Comparison of ENCODE assay signal across 9 cellular contexts in genomic region chr9:129486496-129487306, GRCh38.
A peak's percentile ranks its signal among the peaks of the same experiment; 100 is the strongest.
DNase-seq lines count a peak whose midpoint lies in the region; ATAC-seq and TF ChIP-seq lines count a peak whose summit lies in the region.
"Had no signal": no experiment of that assay in that cellular context is flagged by ENCODE, and none has a peak within 500 bp of the region (broad histone marks: within the 10 kb centered on the region; RNA-seq: fewer than 3 reads in every experiment).

No MANE protein-coding gene starts in this region.

- peaks cover 3% of the 10 kb centered on the region for H3K36me3 Mint-ChIP-seq in activated T-cell treated with anti-CD3 and anti-CD28 coated beads, Interleukin-2, amount 50 U/mL, for 4 hours (ENCODE audit: insufficient read depth)

- peak overlapping the region in 1 of 59 donors; percentile 67 for H3K4me3 ChIP-seq in dorsolateral prefrontal cortex
- H3K4me3 ChIP-seq in mucosa of stomach (ENCODE audit: low read length) = no peak overlapping the region
- no peak overlapping the region for H3K4me3 ChIP-seq in uterus

- no peaks in the 10 kb centered on the region for H3K27me3 Mint-ChIP-seq in activated T-cell treated with anti-CD3 and anti-CD28 coated beads, Interleukin-2, amount 50 U/mL, for 4 hours (ENCODE audit: low read depth)

- peak overlapping the region; percentile 24 for H3K9ac ChIP-seq in mucosa of stomach (ENCODE audit: low read length)

- H3K9me3 ChIP-seq in mucosa of stomach (ENCODE audit: control insufficient read depth, low read length) (no peaks in the 10 kb centered on the region), uterus (no peaks in the 10 kb centered on the region)

- no peak for DNase-seq in activated T-cell treated with anti-CD3 and anti-CD28 coated beads, Interleukin-2, amount 50 U/mL, for 4 hours
- DNase-seq in activated T-cell treated with anti-CD3 and anti-CD28 coated beads for 4 hours = no peak
- DNase-seq in dorsolateral prefrontal cortex = no peak
- peak; percentile 80 to 84 for DNase-seq in uterus
- no peak for DNase-seq in NOMO-1 treated with dmso at 0.1 percent for 144 hours (lab: John Stamatoyannopoulos, UW; ENCODE audit: unreplicated experiment)
- DNase-seq: DMS79 treated with DMSO at 0.1 percent for 48 hours had no signal

- peaks cover 72% of the 10 kb centered on the region for H3K4me1 ChIP-seq in mucosa of stomach (ENCODE audit: control insufficient read depth, insufficient read depth, low read length)
- H3K4me1 ChIP-seq in uterus = peaks cover 19 to 25% of the 10 kb centered on the region in 2 donors

- TF ChIP-seq POLR2A in uterus (IDR thresholded peaks at IDR 0.05) = peak; percentile 21 to 28

- peak overlapping the region; percentile 69 for H3K4me3 Mint-ChIP-seq in activated T-cell treated with anti-CD3 and anti-CD28 coated beads, Interleukin-2, amount 50 U/mL, for 4 hours

- intact Hi-C loops in dorsolateral prefrontal cortex (cut with DNase I) = loop anchor here in 1 of 2 donors (5.0 kb wide), 1 partner anchor 309 kb away; the partner anchor contains the start of gene IER5L
- intact Hi-C loops in uterus (cut with DNase I; ENCODE audit: low total_unique reads) = no loop called here

- peaks cover 60% of the 10 kb centered on the region for H3K4me1 Mint-ChIP-seq in activated T-cell treated with anti-CD3 and anti-CD28 coated beads, Interleukin-2, amount 50 U/mL, for 4 hours (ENCODE audit: low read depth)

- no peaks in the 10 kb centered on the region for H3K27me3 ChIP-seq in dorsolateral prefrontal cortex
- no peaks in the 10 kb centered on the region for H3K27me3 ChIP-seq in mucosa of stomach (ENCODE audit: control insufficient read depth, insufficient read depth, low read length)
- H3K27me3 ChIP-seq in uterus = no peaks in the 10 kb centered on the region

- peak overlapping the region; percentile 81 to 100 (median 99) for H3K27ac ChIP-seq in dorsolateral prefrontal cortex
- H3K27ac ChIP-seq in uterus = peak overlapping the region; percentile 100

- H3K36me3 ChIP-seq in mucosa of stomach (ENCODE audit: control insufficient read depth, insufficient read depth, low read length) (no peaks in the 10 kb centered on the region), uterus (no peaks in the 10 kb centered on the region)

- TF ChIP-seq CTCF in dorsolateral prefrontal cortex (IDR thresholded peaks at IDR 0.05 in 54 of 56, conservative IDR thresholded peaks at IDR 0.05 in 2 of 56; ENCODE audit: low read depth in 1 of 56, partially characterized antibody in 56 of 56) = no peak
- TF ChIP-seq CTCF in uterus (IDR thresholded peaks at IDR 0.05) = no peak

- no peak for ATAC-seq in activated T-cell treated with anti-CD3 and anti-CD28 coated beads, Interleukin-2, amount 50 U/mL, for 4 hours
- ATAC-seq in GM18520 (IDR thresholded peaks at IDR 0.05; ENCODE audit: unreplicated experiment) (no peak), HG03520 (IDR thresholded peaks at IDR 0.05; ENCODE audit: unreplicated experiment) (no peak)

- no peaks in the 10 kb centered on the region for H3K9me3 Mint-ChIP-seq in activated T-cell treated with anti-CD3 and anti-CD28 coated beads, Interleukin-2, amount 50 U/mL, for 4 hours

Comparison
In these comparisons a context has a peak if more than half of its experiments do, and no peak if none do; other contexts are left out.
1. DNase-seq: peak in uterus (2 of 2); none in activated T-cell treated with anti-CD3 and anti-CD28 coated beads, Interleukin-2, amount 50 U/mL, for 4 hours (single experiment), activated T-cell treated with anti-CD3 and anti-CD28 coated beads for 4 hours (single experiment), dorsolateral prefrontal cortex (0 of 10) and NOMO-1 treated with dmso at 0.1 percent for 144 hours (single experiment).